Comparison of ENCODE assay signal across 8 cellular contexts in genomic region chr6:5143625-5144311, GRCh38. TPM values are rescaled to one million over a fixed set of nuclear protein-coding genes. Genes with fewer than 3 reads are reported as not detected.
DNase-seq lines count a peak whose midpoint lies in the region; ATAC-seq, FAIRE-seq and TF ChIP-seq lines count a peak whose summit lies in the region.

No MANE protein-coding gene starts in this region.

- TF ChIP-seq CTCF in D721Med (IDR thresholded peaks at IDR 0.05; ENCODE audit: insufficient read depth, missing control alignments): peak; percentile 95
- peak; percentile 96 for TF ChIP-seq CTCF in HFFc6 (IDR thresholded peaks at IDR 0.05)
- TF ChIP-seq CTCF in activated B cell treated with CpG ODN at 0.5 μM for 24 hours (IDR thresholded peaks at IDR 0.05): peak; percentile 98
- peak; percentile 84 for TF ChIP-seq CTCF in bronchial epithelial cell (IDR thresholded peaks at IDR 0.05; ENCODE audit: insufficient read depth, low read length, severe bottlenecking)

- H3K27ac Mint-ChIP-seq in HFFc6 (no peak overlapping the region), activated B cell treated with CpG ODN at 0.5 μM for 24 hours (peak overlapping the region; percentile 46)

- POLR2A ChIA-PET in activated B cell treated with CpG ODN at 0.5 μM for 24 hours (lab: Charles Lee): interaction anchor here (1.2 to 1.9 kb wide), 3 partner anchors 11 to 159 kb away, joined by 4 to 12 read pairs (median 4); partner anchors contain the start of genes FARS2 and LYRM4

- H3K27me3 ChIP-seq in bronchial epithelial cell (ENCODE audit: control insufficient read depth, insufficient read depth, low read length): no peaks in the 10 kb centered on the region

- H3K36me3 ChIP-seq in bronchial epithelial cell (ENCODE audit: control insufficient read depth, insufficient read depth, low read length): no peaks in the 10 kb centered on the region

- H3K36me3 Mint-ChIP-seq in HFFc6 (ENCODE audit: low read depth) (no peaks in the 10 kb centered on the region), activated B cell treated with CpG ODN at 0.5 μM for 24 hours (ENCODE audit: low read depth) (peaks cover 2% of the 10 kb centered on the region)

- H3K9me3 Mint-ChIP-seq in HFFc6 (no peaks in the 10 kb centered on the region), activated B cell treated with CpG ODN at 0.5 μM for 24 hours (no peaks in the 10 kb centered on the region)

- H3K4me3 ChIP-seq in bronchial epithelial cell (ENCODE audit: low read depth, low read length): no peak overlapping the region

- CTCF ChIA-PET in activated B cell treated with CpG ODN at 0.5 μM for 24 hours (lab: Charles Lee): interaction anchor here (0.7 to 4.2 kb wide), 39 partner anchors 8 to 1403 kb away, joined by 3 to 93 read pairs (median 4); no protein-coding TSS in a partner anchor

- no peak for FAIRE-seq in D721Med (lab: Jason Lieb, UNC)
- no peak for FAIRE-seq in bronchial epithelial cell (lab: Jason Lieb, UNC)

- ATAC-seq in activated B cell treated with CpG ODN at 0.5 μM for 24 hours (ENCODE audit: low read depth) (peak; percentile 53), HG02763 (IDR thresholded peaks at IDR 0.05; ENCODE audit: unreplicated experiment) (no peak)

- peak; percentile 58 for DNase-seq in D721Med (ENCODE audit: insufficient read length, low spot score)
- peak; percentile 65 for DNase-seq in HFFc6
- DNase-seq in NCI-H345 (lab: John Stamatoyannopoulos, UW): peak; percentile 31
- peak; percentile 69 for DNase-seq in activated B cell treated with CpG ODN at 0.5 μM for 24 hours
- DNase-seq in bronchial epithelial cell (ENCODE audit: low read depth): peak; percentile 62
- peak; percentile 52 for DNase-seq in kidney glomerular epithelial cell (lab: John Stamatoyannopoulos, UW)
- DNase-seq in stimulated activated CD4-positive, alpha-beta T cell treated with anti-CD3 and anti-CD28 coated beads, Interleukin-1b, Interleukin-23, amount 100 ng/mL, for 48 hours: peak; percentile 77

- no peaks in the 10 kb centered on the region; the same call in 1 of the 2 replicates for H3K27me3 Mint-ChIP-seq in HFFc6 (ENCODE audit: insufficient read depth)
- no peaks in the 10 kb centered on the region for H3K27me3 Mint-ChIP-seq in activated B cell treated with CpG ODN at 0.5 μM for 24 hours

- intact Hi-C loops in activated B cell treated with CpG ODN at 0.5 μM for 24 hours (cut with micrococcal nuclease): loop anchor here (1.0 to 5.0 kb wide), 10 partner anchors 117 to 1404 kb away; partner anchors contain the start of genes FARS2, LYRM4 and RPP40

- no peak overlapping the region for H3K4me3 Mint-ChIP-seq in HFFc6
- H3K4me3 Mint-ChIP-seq in activated B cell treated with CpG ODN at 0.5 μM for 24 hours: no peak overlapping the region

- peaks cover 4% of the 10 kb centered on the region; the same call in 1 of the 2 replicates for H3K4me1 Mint-ChIP-seq in HFFc6 (ENCODE audit: low read depth)
- H3K4me1 Mint-ChIP-seq in activated B cell treated with CpG ODN at 0.5 μM for 24 hours: peaks cover 27% of the 10 kb centered on the region

RNA-seq across cellular contexts. Expression of gene PPP1R3G, which starts 58.6 kb away (rescaled TPM):
- total RNA-seq in HFFc6 (2021; fragmentation: NEBNext Ultra II Directional; extraction: Animal tissue kit (Norgen Biotek cat#: 25700)): 1 to 10 TPM in 4 of 6 experiments, under 1 TPM in 2; 0.55 to 1.6 (median 1.4) TPM
- 0.11 and 0.15 TPM in 2 replicates for total RNA-seq in activated B cell treated with CpG ODN at 0.5 μM for 24 hours
- 1.8 and 1.9 TPM in 2 replicates for total RNA-seq in bronchial epithelial cell
